ENCODE assay signal across 1 cellular context in genomic region chr1:73034255-73034654, GRCh38.
TF ChIP-seq lines count a peak whose summit lies in the region.

No MANE protein-coding gene starts in this region.

TF ChIP-seq in H1, 55 proteins besides CTCF, POLR2A, EP300 and RAD21:
- TF ChIP-seq RBBP5 (IDR thresholded peaks at IDR 0.05; ENCODE audit: borderline replicate concordance, low read depth, low read length) (no peak), RXRA (IDR thresholded peaks at IDR 0.05; ENCODE audit: insufficient read depth, low read depth, low read length) (no peak), YY1 (IDR thresholded peaks at IDR 0.05; ENCODE audit: low read depth, low read length) (no peak)
TF ChIP-seq in H1: peak in this region for 0.
